12 cellular contexts compared by ENCODE assay signal in the genomic region with DNA sequence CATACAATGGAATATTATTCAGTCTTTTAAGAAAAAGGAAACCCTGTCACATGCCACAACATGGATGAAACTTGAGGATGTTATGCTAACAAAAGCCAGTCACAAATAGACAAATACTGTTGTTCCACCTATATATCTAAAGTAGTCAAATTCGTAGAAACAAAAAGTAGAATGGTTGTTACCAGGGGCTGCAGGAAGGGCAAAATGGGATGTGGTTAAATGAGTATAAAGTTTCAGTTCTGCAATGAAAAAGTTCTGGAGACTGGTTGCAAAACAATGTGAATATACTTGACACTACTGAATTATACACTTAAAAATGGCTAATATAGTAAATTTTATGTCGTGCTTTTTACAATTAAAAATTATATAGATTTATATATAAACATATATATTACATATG. TPM values are rescaled to one million over a fixed set of nuclear protein-coding genes. Genes with fewer than 3 reads are reported as not detected.
DNase-seq lines count a peak whose midpoint lies in the region; ATAC-seq, FAIRE-seq and TF ChIP-seq lines count a peak whose summit lies in the region.
"Had no signal": no experiment of that assay in that cellular context is flagged by ENCODE, and none has a peak within 500 bp of the region (broad histone marks: within the 10 kb centered on the region; RNA-seq: fewer than 3 reads in every experiment).

No MANE protein-coding gene starts in this region.

- ATAC-seq in activated CD8-positive, alpha-beta T cell treated with anti-CD3 and anti-CD28 coated beads for 36 hours: peak; percentile 34
- no peak for ATAC-seq in activated CD8-positive, alpha-beta T cell treated with anti-CD3 and anti-CD28 coated beads, Interleukin-2, amount 10 ng/mL, durations not matched to agents 7 days and 5 days
- peak; percentile 96 for ATAC-seq in HG02870 (IDR thresholded peaks at IDR 0.05; ENCODE audit: unreplicated experiment)
- ATAC-seq in HG03565 (IDR thresholded peaks at IDR 0.05; ENCODE audit: unreplicated experiment): peak; percentile 97
- peak; percentile 27 for ATAC-seq in stimulated activated memory B cell treated with anti-CD40 and anti-IgM and Interleukin-4, amounts not matched to agents 10 μg/mL and 1 μg/mL and 100 μg/mL, for 72 hours

- FAIRE-seq in GM19239 (lab: Jason Lieb, UNC): no peak

- no peak for TF ChIP-seq CTCF in activated CD8-positive, alpha-beta T cell treated with anti-CD3 and anti-CD28 coated beads for 36 hours (IDR thresholded peaks at IDR 0.05)

- intact Hi-C loops in activated CD8-positive, alpha-beta T cell treated with anti-CD3 and anti-CD28 coated beads for 36 hours (cut with micrococcal nuclease): no loop called here
- intact Hi-C loops in cardiac septum (cut with DNase I): no loop called here

- no peaks in the 10 kb centered on the region for H3K36me3 Mint-ChIP-seq in activated CD8-positive, alpha-beta T cell treated with anti-CD3 and anti-CD28 coated beads for 36 hours (ENCODE audit: low read depth)
- no peaks in the 10 kb centered on the region for H3K36me3 Mint-ChIP-seq in activated CD8-positive, alpha-beta T cell treated with anti-CD3 and anti-CD28 coated beads, Interleukin-2, amount 10 ng/mL, durations not matched to agents 7 days and 5 days (ENCODE audit: low read depth)
- no peaks in the 10 kb centered on the region for H3K36me3 Mint-ChIP-seq in stimulated activated memory B cell treated with anti-CD40 and anti-IgM and Interleukin-4, amounts not matched to agents 10 μg/mL and 1 μg/mL and 100 μg/mL, for 72 hours

- no peak overlapping the region for H3K4me3 Mint-ChIP-seq in activated CD8-positive, alpha-beta T cell treated with anti-CD3 and anti-CD28 coated beads for 36 hours
- H3K4me3 Mint-ChIP-seq in activated CD8-positive, alpha-beta T cell treated with anti-CD3 and anti-CD28 coated beads, Interleukin-2, amount 10 ng/mL, durations not matched to agents 7 days and 5 days: no peak overlapping the region
- no peak overlapping the region for H3K4me3 Mint-ChIP-seq in stimulated activated memory B cell treated with anti-CD40 and anti-IgM and Interleukin-4, amounts not matched to agents 10 μg/mL and 1 μg/mL and 100 μg/mL, for 72 hours

- H3K9me3 Mint-ChIP-seq in activated CD8-positive, alpha-beta T cell treated with anti-CD3 and anti-CD28 coated beads for 36 hours: no peaks in the 10 kb centered on the region
- no peaks in the 10 kb centered on the region for H3K9me3 Mint-ChIP-seq in activated CD8-positive, alpha-beta T cell treated with anti-CD3 and anti-CD28 coated beads, Interleukin-2, amount 10 ng/mL, durations not matched to agents 7 days and 5 days (ENCODE audit: insufficient read depth)
- H3K9me3 Mint-ChIP-seq in stimulated activated memory B cell treated with anti-CD40 and anti-IgM and Interleukin-4, amounts not matched to agents 10 μg/mL and 1 μg/mL and 100 μg/mL, for 72 hours: no peaks in the 10 kb centered on the region

- H3K27ac Mint-ChIP-seq in activated CD8-positive, alpha-beta T cell treated with anti-CD3 and anti-CD28 coated beads for 36 hours: no peak overlapping the region
- H3K27ac Mint-ChIP-seq in activated CD8-positive, alpha-beta T cell treated with anti-CD3 and anti-CD28 coated beads, Interleukin-2, amount 10 ng/mL, durations not matched to agents 7 days and 5 days: no peak overlapping the region
- no peak overlapping the region for H3K27ac Mint-ChIP-seq in stimulated activated memory B cell treated with anti-CD40 and anti-IgM and Interleukin-4, amounts not matched to agents 10 μg/mL and 1 μg/mL and 100 μg/mL, for 72 hours

- CTCF ChIA-PET in activated CD8-positive, alpha-beta T cell treated with anti-CD3 and anti-CD28 coated beads for 36 hours (lab: Charles Lee): no interaction called here
- CTCF ChIA-PET in activated CD8-positive, alpha-beta T cell treated with anti-CD3 and anti-CD28 coated beads, Interleukin-2, amount 10 ng/mL, durations not matched to agents 7 days and 5 days (lab: Charles Lee): no interaction called here

- H3K4me1 Mint-ChIP-seq in activated CD8-positive, alpha-beta T cell treated with anti-CD3 and anti-CD28 coated beads for 36 hours (ENCODE audit: low read depth): no peaks in the 10 kb centered on the region
- H3K4me1 Mint-ChIP-seq in activated CD8-positive, alpha-beta T cell treated with anti-CD3 and anti-CD28 coated beads, Interleukin-2, amount 10 ng/mL, durations not matched to agents 7 days and 5 days (ENCODE audit: low read depth): peaks cover 5% of the 10 kb centered on the region
- no peaks in the 10 kb centered on the region for H3K4me1 Mint-ChIP-seq in stimulated activated memory B cell treated with anti-CD40 and anti-IgM and Interleukin-4, amounts not matched to agents 10 μg/mL and 1 μg/mL and 100 μg/mL, for 72 hours

- no peaks in the 10 kb centered on the region for H3K27me3 Mint-ChIP-seq in activated CD8-positive, alpha-beta T cell treated with anti-CD3 and anti-CD28 coated beads for 36 hours
- no peaks in the 10 kb centered on the region for H3K27me3 Mint-ChIP-seq in activated CD8-positive, alpha-beta T cell treated with anti-CD3 and anti-CD28 coated beads, Interleukin-2, amount 10 ng/mL, durations not matched to agents 7 days and 5 days (ENCODE audit: low read depth)
- H3K27me3 Mint-ChIP-seq in stimulated activated memory B cell treated with anti-CD40 and anti-IgM and Interleukin-4, amounts not matched to agents 10 μg/mL and 1 μg/mL and 100 μg/mL, for 72 hours: no peaks in the 10 kb centered on the region

- POLR2A ChIA-PET in activated CD8-positive, alpha-beta T cell treated with anti-CD3 and anti-CD28 coated beads for 36 hours (lab: Charles Lee): no interaction called here
- POLR2A ChIA-PET in activated CD8-positive, alpha-beta T cell treated with anti-CD3 and anti-CD28 coated beads, Interleukin-2, amount 10 ng/mL, durations not matched to agents 7 days and 5 days (lab: Charles Lee): no interaction called here

- DNase-seq in activated CD8-positive, alpha-beta T cell treated with anti-CD3 and anti-CD28 coated beads for 36 hours: no peak
- DNase-seq in activated CD8-positive, alpha-beta T cell treated with anti-CD3 and anti-CD28 coated beads, Interleukin-2, amount 10 ng/mL, durations not matched to agents 7 days and 5 days: no peak
- no peak for DNase-seq in GM19239 (ENCODE audit: insufficient read length, low spot score)
- DNase-seq in cardiac septum (ENCODE audit: low spot score): no peak
- DNase-seq in activated T-cell treated with anti-CD3 and anti-CD28 coated beads, Interleukin-2, amount 50 U/mL, for 48 hours: no peak
- DNase-seq: DND-41, H7, NCI-H774, right lobe of liver had no signal

RNA-seq across cellular contexts. Expression of gene SPOCK3, which starts 12.2 kb away (rescaled TPM):
- not detected for total RNA-seq in activated CD8-positive, alpha-beta T cell treated with anti-CD3 and anti-CD28 coated beads for 36 hours
- not detected for total RNA-seq in activated CD8-positive, alpha-beta T cell treated with anti-CD3 and anti-CD28 coated beads, Interleukin-2, amount 10 ng/mL, durations not matched to agents 7 days and 5 days
- not detected for total RNA-seq in cardiac septum
